Comparison of ENCODE assay signal across 1 cellular context in the genomic region with DNA sequence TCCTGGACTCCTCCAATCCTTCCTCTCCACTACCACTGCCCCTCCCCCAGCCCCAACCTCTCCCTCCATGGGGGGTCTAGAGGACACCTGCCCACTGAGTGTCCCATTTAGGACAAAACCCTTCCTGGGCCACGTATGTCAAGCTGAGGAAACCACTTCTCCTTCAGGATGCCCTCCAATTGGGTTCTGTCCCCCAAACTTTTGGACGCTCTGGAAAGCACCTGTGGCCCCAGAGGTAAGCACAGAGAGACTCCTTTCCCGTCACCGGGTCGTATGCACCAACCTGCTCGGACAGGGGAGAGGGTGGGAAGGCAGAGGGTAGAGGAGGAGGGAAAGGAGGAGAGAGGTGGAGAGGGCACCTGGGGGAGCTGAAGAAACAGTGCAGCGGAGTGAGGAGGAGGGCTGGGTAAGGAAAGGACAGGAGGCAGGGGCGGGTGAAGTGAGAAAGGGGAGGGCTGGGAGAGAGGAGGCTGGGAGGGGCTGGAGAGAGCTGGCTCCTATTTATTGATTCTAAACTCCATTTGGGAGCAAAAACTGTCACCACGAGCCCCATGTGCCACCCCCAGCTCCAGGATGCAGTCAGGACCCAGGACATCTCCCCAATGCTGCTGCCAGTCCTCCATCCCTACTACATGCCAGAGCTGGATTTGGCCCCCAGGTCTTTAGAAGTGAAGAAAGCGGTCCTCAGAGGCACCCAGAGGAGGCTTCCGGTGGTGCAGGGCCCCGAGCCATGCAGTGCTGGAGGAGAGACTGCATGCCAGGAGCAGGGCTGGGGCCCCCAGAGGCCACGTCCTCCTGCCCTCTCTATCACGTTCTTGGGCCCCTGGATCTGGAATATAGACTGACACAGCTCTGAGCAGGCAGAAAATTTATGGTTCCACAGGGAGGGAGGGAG.
TF ChIP-seq lines count a peak whose summit lies in the region.

No MANE protein-coding gene starts in this region.

TF ChIP-seq in GM12878, 131 proteins besides CTCF, POLR2A, EP300 and RAD21:
- TF ChIP-seq SMC3 (IDR thresholded peaks at IDR 0.05; ENCODE audit: borderline replicate concordance, low read length) (peak; percentile 9; the same call in 1 of the 2 replicates), HDAC6 (IDR thresholded peaks at IDR 0.05; ENCODE audit: unreplicated experiment) (no peak)
